16 cellular contexts compared by ENCODE assay signal in genomic region chr16:85348065-85348840, GRCh38.
"Had no signal": no experiment of that assay in that cellular context is flagged by ENCODE, and none has a peak within 500 bp of the region (broad histone marks: within the 10 kb centered on the region; RNA-seq: fewer than 3 reads in every experiment).

No MANE protein-coding gene starts in this region.

- H3K4me3 ChIP-seq: adrenal gland, breast epithelium, SJSA1 had no signal

- DNase-seq: activated CD4-positive, alpha-beta T cell treated with anti-CD3 and anti-CD28 coated beads for 4 hours; activated CD8-positive, alpha-beta memory T cell treated with anti-CD3 and anti-CD28 coated beads, Interleukin-2, amount 50 U/mL, for 48 hours; activated CD8-positive, alpha-beta T cell treated with anti-CD3 and anti-CD28 coated beads, Interleukin-2, amount 10 ng/mL, durations not matched to agents 7 days and 5 days; activated naive CD4-positive, alpha-beta T cell treated with anti-CD3 and anti-CD28 coated beads, Interleukin-2, amount 50 U/mL, for 16 hours; activated naive CD8-positive, alpha-beta T cell treated with anti-CD3 and anti-CD28 coated beads, Interleukin-2, amount 10 ng/mL, durations not matched to agents 7 days and 5 days; activated T-cell treated with anti-CD3 and anti-CD28 coated beads, Interleukin-2, amount 50 U/mL, for 1 hour; Karpas-422; MM.1S; PC-3; SHP77; T-helper 1 cell; WERI-Rb-1 had no signal

- H3K4me1 Mint-ChIP-seq: activated naive CD8-positive, alpha-beta T cell treated with anti-CD3 and anti-CD28 coated beads, Interleukin-2, amount 10 ng/mL, durations not matched to agents 7 days and 5 days had no signal

- H3K36me3 Mint-ChIP-seq: activated naive CD8-positive, alpha-beta T cell treated with anti-CD3 and anti-CD28 coated beads, Interleukin-2, amount 10 ng/mL, durations not matched to agents 7 days and 5 days had no signal

- H3K4me3 Mint-ChIP-seq: activated CD8-positive, alpha-beta T cell treated with anti-CD3 and anti-CD28 coated beads, Interleukin-2, amount 10 ng/mL, durations not matched to agents 7 days and 5 days; activated naive CD8-positive, alpha-beta T cell treated with anti-CD3 and anti-CD28 coated beads, Interleukin-2, amount 10 ng/mL, durations not matched to agents 7 days and 5 days had no signal

- H3K9me3 ChIP-seq: adrenal gland, breast epithelium, SJSA1 had no signal

- H3K27ac ChIP-seq: SJSA1 had no signal

- H3K27ac Mint-ChIP-seq: activated CD8-positive, alpha-beta T cell treated with anti-CD3 and anti-CD28 coated beads, Interleukin-2, amount 10 ng/mL, durations not matched to agents 7 days and 5 days; activated naive CD8-positive, alpha-beta T cell treated with anti-CD3 and anti-CD28 coated beads, Interleukin-2, amount 10 ng/mL, durations not matched to agents 7 days and 5 days had no signal

- ATAC-seq: activated CD8-positive, alpha-beta T cell treated with anti-CD3 and anti-CD28 coated beads, Interleukin-2, amount 10 ng/mL, durations not matched to agents 7 days and 5 days; PC-3 had no signal

- H3K36me3 ChIP-seq: adrenal gland, breast epithelium, WERI-Rb-1 had no signal

- FAIRE-seq: RCC 7860 had no signal

- H3K27me3 ChIP-seq: adrenal gland, breast epithelium, SJSA1 had no signal
